In the genomic region with DNA sequence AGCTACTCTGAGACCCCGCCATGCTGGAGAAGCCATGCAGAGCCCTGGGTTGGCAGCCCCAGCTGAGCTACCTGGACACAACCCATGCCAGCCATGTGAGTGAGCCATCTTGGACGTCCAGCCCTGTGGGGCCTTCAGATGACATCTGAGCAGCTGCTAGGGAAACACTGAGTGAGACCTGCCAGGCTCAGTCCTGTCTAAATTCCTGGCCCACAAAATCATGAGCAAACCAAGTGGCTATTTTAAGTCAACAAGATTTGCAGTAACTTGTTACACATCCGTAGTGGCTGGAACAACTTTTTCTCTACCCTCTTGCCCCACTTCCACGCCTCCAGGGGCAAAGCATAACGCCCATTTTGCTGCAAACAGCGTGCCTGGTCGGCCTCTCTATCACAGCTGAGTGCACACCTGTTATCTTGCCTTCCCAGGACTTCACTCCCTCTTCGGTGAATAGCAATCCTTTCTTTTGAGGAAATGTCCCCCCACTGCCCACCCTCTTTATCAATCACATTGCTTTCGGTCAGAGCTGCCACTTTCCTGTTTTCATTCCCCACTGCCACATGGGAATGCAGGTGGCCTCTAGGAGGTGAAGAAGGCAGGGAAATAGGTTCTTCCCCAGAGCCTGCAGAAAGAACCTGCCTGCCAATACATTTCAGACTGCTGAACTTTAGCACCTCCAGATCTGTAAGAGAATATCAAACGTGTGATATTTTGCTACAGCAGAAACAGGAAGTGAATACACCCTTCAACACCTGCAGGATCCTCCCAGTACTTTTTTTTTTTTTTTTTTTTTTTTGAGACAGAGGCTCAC, we compare ENCODE assay signal across 12 cellular contexts. TPM values are rescaled to one million over a fixed set of nuclear protein-coding genes. Genes with fewer than 3 reads are reported as not detected.
DNase-seq lines count a peak whose midpoint lies in the region; ATAC-seq and TF ChIP-seq lines count a peak whose summit lies in the region.
"Had no signal": no experiment of that assay in that cellular context is flagged by ENCODE, and none has a peak within 500 bp of the region (broad histone marks: within the 10 kb centered on the region; RNA-seq: fewer than 3 reads in every experiment).

No MANE protein-coding gene starts in this region.

- peak overlapping the region; percentile 21 for H3K4me3 ChIP-seq in GM12875 (ENCODE audit: low read depth, low read length)
- H3K4me3 ChIP-seq in mucosa of descending colon: no peak overlapping the region
- H3K4me3 ChIP-seq: coronary artery had no signal

- ATAC-seq in GM21515 (IDR thresholded peaks at IDR 0.05; ENCODE audit: unreplicated experiment) (peak; percentile 43), mucosa of descending colon (peak; percentile 94)
- peak; percentile 61 for ATAC-seq in activated CD8-positive, alpha-beta T cell treated with anti-CD3 and anti-CD28 coated beads, Interleukin-2, amount 10 ng/mL, durations not matched to agents 7 days and 5 days

- CTCF ChIA-PET in activated CD8-positive, alpha-beta T cell treated with anti-CD3 and anti-CD28 coated beads, Interleukin-2, amount 10 ng/mL, durations not matched to agents 7 days and 5 days (lab: Charles Lee): no interaction called here

- intact Hi-C loops in mucosa of descending colon (cut with DNase I, micrococcal nuclease): no loop called here

- H3K36me3 ChIP-seq in mucosa of descending colon (ENCODE audit: low read depth): no peaks in the 10 kb centered on the region

- in situ Hi-C loops in G401 (cut with HindIII; ENCODE audit: low sequenced_read_pairs): no loop called here

- peaks cover 28% of the 10 kb centered on the region for H3K4me1 Mint-ChIP-seq in activated CD8-positive, alpha-beta T cell treated with anti-CD3 and anti-CD28 coated beads, Interleukin-2, amount 10 ng/mL, durations not matched to agents 7 days and 5 days (ENCODE audit: low read depth)

- H3K4me3 Mint-ChIP-seq in activated CD8-positive, alpha-beta T cell treated with anti-CD3 and anti-CD28 coated beads, Interleukin-2, amount 10 ng/mL, durations not matched to agents 7 days and 5 days: no peak overlapping the region

- no peak for TF ChIP-seq CTCF in GM12875 (IDR thresholded peaks at IDR 0.05; ENCODE audit: borderline replicate concordance, insufficient read depth, low read depth, low read length)
- TF ChIP-seq CTCF in mucosa of descending colon (IDR thresholded peaks at IDR 0.05): no peak

- H3K4me1 ChIP-seq in mucosa of descending colon (ENCODE audit: low read depth): peaks cover 14% of the 10 kb centered on the region

- no peaks in the 10 kb centered on the region for H3K27me3 Mint-ChIP-seq in activated CD8-positive, alpha-beta T cell treated with anti-CD3 and anti-CD28 coated beads, Interleukin-2, amount 10 ng/mL, durations not matched to agents 7 days and 5 days (ENCODE audit: low read depth)

- POLR2A ChIA-PET in activated CD8-positive, alpha-beta T cell treated with anti-CD3 and anti-CD28 coated beads, Interleukin-2, amount 10 ng/mL, durations not matched to agents 7 days and 5 days (lab: Charles Lee): interaction anchor here (1.5 kb wide), 1 partner anchor 14 kb away, joined by 3 read pairs; no protein-coding TSS in a partner anchor

- peaks cover 3% of the 10 kb centered on the region for H3K36me3 Mint-ChIP-seq in activated CD8-positive, alpha-beta T cell treated with anti-CD3 and anti-CD28 coated beads, Interleukin-2, amount 10 ng/mL, durations not matched to agents 7 days and 5 days (ENCODE audit: low read depth)

- H3K27ac Mint-ChIP-seq in activated CD8-positive, alpha-beta T cell treated with anti-CD3 and anti-CD28 coated beads, Interleukin-2, amount 10 ng/mL, durations not matched to agents 7 days and 5 days: peak overlapping the region; percentile 80

- DNase-seq in activated CD8-positive, alpha-beta T cell treated with anti-CD3 and anti-CD28 coated beads, Interleukin-2, amount 10 ng/mL, durations not matched to agents 7 days and 5 days: no peak
- DNase-seq in mucosa of descending colon (peak in 2 of 3 donors; percentile 41 to 49), glomerular visceral epithelial cell (ENCODE audit: extremely low spot score) (no peak), NCI-H226 (no peak), NCI-H1436 treated with DMSO at 0.1 percent for 48 hours (lab: John Stamatoyannopoulos, UW) (no peak), G401 (ENCODE audit: low spot score) (no peak)
- DNase-seq: GF-D8, NCI-H2081 had no signal

- H3K9me3 ChIP-seq in mucosa of descending colon: no peaks in the 10 kb centered on the region

- no peaks in the 10 kb centered on the region for H3K9me3 Mint-ChIP-seq in activated CD8-positive, alpha-beta T cell treated with anti-CD3 and anti-CD28 coated beads, Interleukin-2, amount 10 ng/mL, durations not matched to agents 7 days and 5 days (ENCODE audit: insufficient read depth)

RNA-seq across cellular contexts. Expression of gene SCIMP, which starts 7.4 kb away (rescaled TPM):
- not detected for total RNA-seq in activated CD8-positive, alpha-beta T cell treated with anti-CD3 and anti-CD28 coated beads, Interleukin-2, amount 10 ng/mL, durations not matched to agents 7 days and 5 days
- total RNA-seq in mucosa of descending colon: 1 to 10 TPM; 1.1 to 3.0 (median 2.8) TPM
- not detected in 2 replicates for total RNA-seq in G401 (2014; rRNA removed; shearing (Covaris generic))
- total RNA-seq: lung microvascular endothelial cell had no signal

RNA-seq across cellular contexts. Expression of gene RABEP1, which starts 40.0 kb away (rescaled TPM):
- total RNA-seq in activated CD8-positive, alpha-beta T cell treated with anti-CD3 and anti-CD28 coated beads, Interleukin-2, amount 10 ng/mL, durations not matched to agents 7 days and 5 days: 10 to 100 TPM; 37.5 to 37.8 TPM
- total RNA-seq in mucosa of descending colon: 10 to 100 TPM; 24.9 to 53.4 (median 30.7) TPM
- 54.0 and 63.0 TPM in 2 replicates for total RNA-seq in G401 (2014; rRNA removed; shearing (Covaris generic))

RNA-seq across cellular contexts. Expression of gene ZNF594, which starts 50.4 kb away (rescaled TPM):
- 10 to 100 TPM; 11.8 to 12.7 TPM for total RNA-seq in activated CD8-positive, alpha-beta T cell treated with anti-CD3 and anti-CD28 coated beads, Interleukin-2, amount 10 ng/mL, durations not matched to agents 7 days and 5 days
- 10 to 100 TPM in 1 of 3 donors, 1 to 10 TPM in 2; 4.7 to 10.9 (median 6.5) TPM for total RNA-seq in mucosa of descending colon
- total RNA-seq in G401 (2014; rRNA removed; shearing (Covaris generic)): 9.1 and 18.1 TPM in 2 replicates

Comparison
In these comparisons a context has a peak if more than half of its experiments do, and no peak if none do; other contexts are left out.
1. ATAC-seq: peak in every context shown above with its lines; median percentile 94 in mucosa of descending colon; 61 in activated CD8-positive, alpha-beta T cell treated with anti-CD3 and anti-CD28 coated beads, Interleukin-2, amount 10 ng/mL, durations not matched to agents 7 days and 5 days; 43 in GM21515.
2. DNase-seq: peak in mucosa of descending colon (2 of 3); none in activated CD8-positive, alpha-beta T cell treated with anti-CD3 and anti-CD28 coated beads, Interleukin-2, amount 10 ng/mL, durations not matched to agents 7 days and 5 days (single experiment), glomerular visceral epithelial cell (single experiment), NCI-H226 (single experiment), NCI-H1436 treated with DMSO at 0.1 percent for 48 hours (single experiment) and G401 (single experiment).